ENCODE assay signal across 19 cellular contexts in genomic region chr3:66602691-66603090, GRCh38.
"Had no signal": no experiment of that assay in that cellular context is flagged by ENCODE, and none has a peak within 500 bp of the region (broad histone marks: within the 10 kb centered on the region; RNA-seq: fewer than 3 reads in every experiment).

No MANE protein-coding gene starts in this region.

- H3K4me3 ChIP-seq: lung had no signal

- H3K27ac Mint-ChIP-seq: activated CD4-positive, alpha-beta T cell treated with anti-CD3 and anti-CD28 coated beads, Interleukin-2, amount 10 ng/mL, durations not matched to agents 7 days and 5 days; activated CD8-positive, alpha-beta T cell treated with anti-CD3 and anti-CD28 coated beads, Interleukin-2, amount 10 ng/mL, durations not matched to agents 7 days and 5 days; activated naive CD8-positive, alpha-beta T cell; activated T-cell treated with anti-CD3 and anti-CD28 coated beads, Interleukin-2, amount 50 U/mL, for 72 hours; mesothelial cell of epicardium; stimulated activated naive B cell treated with anti-CD40 and anti-IgM and Interleukin-4, amounts not matched to agents 10 μg/mL and 1 μg/mL and 100 μg/mL, for 72 hours had no signal

- H3K4me3 Mint-ChIP-seq: activated CD4-positive, alpha-beta T cell treated with anti-CD3 and anti-CD28 coated beads, Interleukin-2, amount 10 ng/mL, durations not matched to agents 7 days and 5 days; activated CD8-positive, alpha-beta T cell treated with anti-CD3 and anti-CD28 coated beads, Interleukin-2, amount 10 ng/mL, durations not matched to agents 7 days and 5 days; activated T-cell treated with anti-CD3 and anti-CD28 coated beads, Interleukin-2, amount 50 U/mL, for 72 hours; mesothelial cell of epicardium; nephron progenitor cell; stimulated activated naive B cell treated with anti-CD40 and anti-IgM and Interleukin-4, amounts not matched to agents 10 μg/mL and 1 μg/mL and 100 μg/mL, for 72 hours had no signal

- DNase-seq: activated CD4-positive, alpha-beta T cell treated with anti-CD3 and anti-CD28 coated beads, Interleukin-2, amount 10 ng/mL, durations not matched to agents 7 days and 5 days; activated CD8-positive, alpha-beta T cell treated with anti-CD3 and anti-CD28 coated beads, Interleukin-2, amount 10 ng/mL, durations not matched to agents 7 days and 5 days; activated gamma-delta T cell; activated T-cell treated with anti-CD3 and anti-CD28 coated beads, Interleukin-2, amount 50 U/mL, for 72 hours; dermis blood vessel endothelial cell; effector memory CD4-positive, alpha-beta T cell; foreskin melanocyte; head of caudate nucleus; kidney; nephron progenitor cell; occipital lobe; posterior cingulate gyrus; stimulated activated naive B cell treated with anti-CD40 and anti-IgM and Interleukin-4, amounts not matched to agents 10 μg/mL and 1 μg/mL and 100 μg/mL, for 72 hours; T1000 had no signal

- H3K36me3 Mint-ChIP-seq: activated naive CD8-positive, alpha-beta T cell; mesothelial cell of epicardium; stimulated activated naive B cell treated with anti-CD40 and anti-IgM and Interleukin-4, amounts not matched to agents 10 μg/mL and 1 μg/mL and 100 μg/mL, for 72 hours had no signal

- H3K9me3 Mint-ChIP-seq: activated CD4-positive, alpha-beta T cell treated with anti-CD3 and anti-CD28 coated beads, Interleukin-2, amount 10 ng/mL, durations not matched to agents 7 days and 5 days; activated T-cell treated with anti-CD3 and anti-CD28 coated beads, Interleukin-2, amount 50 U/mL, for 72 hours; mesothelial cell of epicardium; nephron progenitor cell; stimulated activated naive B cell treated with anti-CD40 and anti-IgM and Interleukin-4, amounts not matched to agents 10 μg/mL and 1 μg/mL and 100 μg/mL, for 72 hours had no signal

- ATAC-seq: activated CD8-positive, alpha-beta T cell treated with anti-CD3 and anti-CD28 coated beads, Interleukin-2, amount 10 ng/mL, durations not matched to agents 7 days and 5 days; activated T-cell treated with anti-CD3 and anti-CD28 coated beads, Interleukin-2, amount 50 U/mL, for 72 hours; left lobe of liver; stimulated activated naive B cell treated with anti-CD40 and anti-IgM and Interleukin-4, amounts not matched to agents 10 μg/mL and 1 μg/mL and 100 μg/mL, for 72 hours had no signal

- FAIRE-seq: endothelial cell of umbilical vein, kidney had no signal
